In the genomic region with DNA sequence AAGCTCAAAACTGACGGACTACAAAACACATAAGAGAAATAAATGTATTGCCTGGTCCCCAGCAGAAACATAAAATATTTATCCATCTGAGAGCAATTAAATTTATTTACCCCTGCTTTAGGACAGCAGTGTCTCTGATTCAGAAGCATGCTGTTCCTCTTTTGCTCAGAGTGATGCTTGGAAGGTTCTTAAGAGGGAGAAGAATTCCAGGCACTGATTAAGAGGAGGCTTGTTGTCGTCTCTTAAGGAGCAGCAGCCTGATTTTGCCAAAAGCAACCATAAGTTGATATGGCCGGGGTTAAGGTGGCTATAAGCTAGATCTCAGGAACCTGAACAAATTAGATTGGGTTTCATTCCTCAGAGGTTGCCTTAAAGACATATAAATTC, we compare ENCODE assay signal across 18 cellular contexts. TPM values are rescaled to one million over a fixed set of nuclear protein-coding genes. Genes with fewer than 3 reads are reported as not detected.
DNase-seq lines count a peak whose midpoint lies in the region; ATAC-seq and TF ChIP-seq lines count a peak whose summit lies in the region.
"Had no signal": no experiment of that assay in that cellular context is flagged by ENCODE, and none has a peak within 500 bp of the region (broad histone marks: within the 10 kb centered on the region; RNA-seq: fewer than 3 reads in every experiment).

No MANE protein-coding gene starts in this region.

- ATAC-seq in HG03025 (IDR thresholded peaks at IDR 0.05; ENCODE audit: low FRiP score, unreplicated experiment) (no peak), HG02938 (IDR thresholded peaks at IDR 0.05; ENCODE audit: unreplicated experiment) (no peak), HG02981 (IDR thresholded peaks at IDR 0.05; ENCODE audit: unreplicated experiment) (no peak)
- ATAC-seq: activated CD4-positive, CD25-positive, alpha-beta regulatory T cell treated with anti-CD3 and anti-CD28 coated beads, Interleukin-2, amount 50 U/mL, for 24 hours had no signal

- DNase-seq in AG10803 (ENCODE audit: low read depth) = peak; percentile 67
- DNase-seq in dorsolateral prefrontal cortex = no peak
- no peak for DNase-seq in substantia nigra (lab: John Stamatoyannopoulos, UW)
- DNase-seq: activated CD8-positive, alpha-beta memory T cell treated with anti-CD3 and anti-CD28 coated beads, Interleukin-2, amount 50 U/mL, for 4 hours; activated naive CD4-positive, alpha-beta T cell treated with anti-CD3 and anti-CD28 coated beads for 36 hours; DMS53; NCI-H146; NCI-H510A treated with DMSO at 0.1 percent for 48 hours; stimulated activated CD4-positive, alpha-beta T cell treated with anti-CD3 and anti-CD28 coated beads, Interleukin-4, amount 100 ng/mL, for 24 hours had no signal

- H3K9ac ChIP-seq in HUES64 (ENCODE audit: low read depth, low read length) (no peak overlapping the region), rectal smooth muscle tissue (ENCODE audit: low read length) (no peak overlapping the region)

- TF ChIP-seq CTCF in AG10803 (conservative IDR thresholded peaks at IDR 0.05; ENCODE audit: low read length) (no peak), dorsolateral prefrontal cortex (IDR thresholded peaks at IDR 0.05 in 54 of 56, conservative IDR thresholded peaks at IDR 0.05 in 2 of 56; ENCODE audit: low read depth in 1 of 56, partially characterized antibody in 56 of 56) (no peak)

- no peaks in the 10 kb centered on the region for H3K27me3 ChIP-seq in HUES64 (ENCODE audit: insufficient read depth, low read length)
- H3K27me3 ChIP-seq in dorsolateral prefrontal cortex = no peaks in the 10 kb centered on the region
- H3K27me3 ChIP-seq in rectal smooth muscle tissue (ENCODE audit: control insufficient read depth, insufficient read depth, low read length) = no peaks in the 10 kb centered on the region

- H3K27ac ChIP-seq in HUES64 (ENCODE audit: low read depth, low read length) (peak overlapping the region; percentile 2; the same call in 1 of the 2 replicates), dorsolateral prefrontal cortex (peak overlapping the region in 54 of 59 donors; percentile 0 to 87 (median 68)), rectal smooth muscle tissue (ENCODE audit: low read depth, low read length) (peak overlapping the region; percentile 24), substantia nigra (ENCODE audit: low read depth, low read length, poor library complexity, severe bottlenecking) (no peak overlapping the region)
- H3K27ac ChIP-seq: HL-60, prostate gland had no signal

- H3K36me3 ChIP-seq in HUES64 (ENCODE audit: insufficient read depth, low read length) (peaks cover 13% of the 10 kb centered on the region; the same call in 1 of the 2 replicates), rectal smooth muscle tissue (ENCODE audit: control insufficient read depth, insufficient read depth, low read length) (no peaks in the 10 kb centered on the region)
- H3K36me3 ChIP-seq: prostate gland had no signal

- no peaks in the 10 kb centered on the region for H3K9me3 ChIP-seq in HUES64 (ENCODE audit: insufficient read depth, low read depth, low read length)
- H3K9me3 ChIP-seq: prostate gland had no signal

- 89% methylated on average over 3 of the region's 3 CpGs for WGBS in HUES64

- H3K4me1 ChIP-seq in HUES64 (ENCODE audit: insufficient read depth, low read length) (peaks cover 24% of the 10 kb centered on the region), rectal smooth muscle tissue (ENCODE audit: control insufficient read depth, insufficient read depth, low read length) (peaks cover 12% of the 10 kb centered on the region)
- H3K4me1 ChIP-seq: prostate gland had no signal

- intact Hi-C loops in dorsolateral prefrontal cortex (cut with DNase I) = no loop called here

- H3K4me3 ChIP-seq in AG10803 (ENCODE audit: low read length) (peak overlapping the region; percentile 60), HUES64 (ENCODE audit: low read length) (no peak overlapping the region), dorsolateral prefrontal cortex (peak overlapping the region in 1 of 59 donors; percentile 4), rectal smooth muscle tissue (ENCODE audit: low read length) (no peak overlapping the region)
- H3K4me3 ChIP-seq: prostate gland had no signal

RNA-seq across cellular contexts. Expression of gene CAP2, which starts 25.8 kb away (rescaled TPM):
- polyA plus RNA-seq in HUES64 (2013, experiment 1 of 2) = 17.3 TPM
- 22.9 TPM for polyA plus RNA-seq in HUES64 (2013, experiment 2 of 2)
- 100 to 1,000 TPM in 82 of 120 experiments, 10 to 100 TPM in 38; 30.6 to 202 (median 113) TPM for total RNA-seq in dorsolateral prefrontal cortex
- total RNA-seq: activated naive CD4-positive, alpha-beta T cell treated with anti-CD3 and anti-CD28 coated beads for 36 hours; T-helper 1 cell treated with Interleukin-12 subunit alpha and Interleukin-12 subunit beta and Interleukin-4 antibody, amounts not matched to agents 30 ng/mL and 1 ng/mL, for 36 hours had no signal
